Comparison of ENCODE assay signal across 19 cellular contexts in the genomic region with DNA sequence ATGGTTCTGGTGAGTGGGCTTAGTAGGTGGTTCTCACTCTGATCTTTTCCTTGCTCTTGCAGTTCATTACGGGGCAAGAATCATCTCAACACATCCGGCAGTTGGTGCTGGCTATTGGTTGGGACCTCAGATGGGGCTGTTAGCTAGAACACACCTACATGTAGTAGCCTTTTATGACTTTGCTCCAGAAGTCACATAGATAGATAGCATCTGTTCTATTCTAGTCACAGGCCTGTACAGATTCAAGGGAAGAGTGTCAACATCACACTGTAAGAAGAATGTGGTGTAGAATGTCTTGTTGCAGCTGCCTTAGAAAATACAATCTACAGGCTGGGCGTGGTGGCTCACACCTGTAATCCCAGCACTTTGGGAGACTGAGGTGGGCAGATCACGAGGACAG. TPM values are rescaled to one million over a fixed set of nuclear protein-coding genes. Genes with fewer than 3 reads are reported as not detected.
"Had no signal": no experiment of that assay in that cellular context is flagged by ENCODE, and none has a peak within 500 bp of the region (broad histone marks: within the 10 kb centered on the region; RNA-seq: fewer than 3 reads in every experiment).

No MANE protein-coding gene starts in this region.

- H3K27me3 ChIP-seq: brain microvascular endothelial cell, foreskin keratinocyte, right lobe of liver, upper lobe of right lung had no signal

- H3K27ac ChIP-seq: brain microvascular endothelial cell, foreskin keratinocyte, right lobe of liver, thoracic aorta, upper lobe of right lung, VCaP had no signal

- H3K27ac Mint-ChIP-seq: activated CD4-positive, alpha-beta memory T cell treated with anti-CD3 and anti-CD28 coated beads for 36 hours had no signal

- H3K4me3 ChIP-seq: right lobe of liver, thoracic aorta, upper lobe of right lung had no signal

- H3K36me3 ChIP-seq: thoracic aorta had no signal

- ATAC-seq: effector memory CD8-positive, alpha-beta T cell; foreskin keratinocyte; naive thymus-derived CD8-positive, alpha-beta T cell; right lobe of liver; upper lobe of right lung had no signal

- H3K4me3 Mint-ChIP-seq: activated CD4-positive, alpha-beta memory T cell treated with anti-CD3 and anti-CD28 coated beads for 36 hours had no signal

- H3K9me3 ChIP-seq: right lobe of liver, SK-N-SH, thoracic aorta, upper lobe of right lung had no signal

- H3K9me3 Mint-ChIP-seq: activated CD4-positive, alpha-beta memory T cell treated with anti-CD3 and anti-CD28 coated beads for 36 hours; effector memory CD8-positive, alpha-beta T cell; naive thymus-derived CD8-positive, alpha-beta T cell had no signal

- DNase-seq: activated CD4-positive, alpha-beta memory T cell treated with anti-CD3 and anti-CD28 coated beads for 36 hours; activated CD4-positive, alpha-beta T cell treated with anti-CD3 and anti-CD28 coated beads for 1 hour; activated gamma-delta T cell treated with Interleukin-2 at 50 U/mL for 16 hours; anterior cingulate cortex; brain microvascular endothelial cell; dermis blood vessel endothelial cell; effector memory CD8-positive, alpha-beta T cell; foreskin keratinocyte; mammary epithelial cell; naive thymus-derived CD8-positive, alpha-beta T cell; nucleus accumbens; posterior cingulate gyrus; right lobe of liver; SK-N-SH; T-helper 1 cell; upper lobe of right lung had no signal

- H3K4me1 ChIP-seq: foreskin keratinocyte had no signal

- H3K27me3 Mint-ChIP-seq: activated CD4-positive, alpha-beta memory T cell treated with anti-CD3 and anti-CD28 coated beads for 36 hours; effector memory CD8-positive, alpha-beta T cell; naive thymus-derived CD8-positive, alpha-beta T cell had no signal

RNA-seq across cellular contexts. Expression of gene EFHB, which starts 27.9 kb away (rescaled TPM):
- total RNA-seq: dermis blood vessel endothelial cell, foreskin keratinocyte, mammary epithelial cell had no signal

RNA-seq across cellular contexts. Expression of gene PP2D1, which starts 50.1 kb away (rescaled TPM):
- total RNA-seq: activated CD4-positive, alpha-beta memory T cell treated with anti-CD3 and anti-CD28 coated beads for 36 hours; chondrocyte; dermis blood vessel endothelial cell; foreskin keratinocyte; mammary epithelial cell; naive thymus-derived CD8-positive, alpha-beta T cell; right lobe of liver; thoracic aorta; upper lobe of right lung had no signal
- polyA plus RNA-seq: foreskin keratinocyte, mammary epithelial cell, SK-N-SH had no signal
